In genomic region chr2:53632714-53633113, GRCh38 we compare ENCODE assay signal across 14 cellular contexts.
DNase-seq lines count a peak whose midpoint lies in the region; ATAC-seq and TF ChIP-seq lines count a peak whose summit lies in the region.
"Had no signal": no experiment of that assay in that cellular context is flagged by ENCODE, and none has a peak within 500 bp of the region (broad histone marks: within the 10 kb centered on the region; RNA-seq: fewer than 3 reads in every experiment).

No MANE protein-coding gene starts in this region.

- H4K91ac ChIP-seq in IMR-90 (ENCODE audit: insufficient read depth, low read depth, low read length): no peak overlapping the region

- TF ChIP-seq RAD21 in IMR-90 (IDR thresholded peaks at IDR 0.05; ENCODE audit: low read length): no peak

- no TSS peak for BruUV-seq in IMR-90 (replicated peaks; lab: Mats Ljungman, UMichigan)

- TF ChIP-seq CTCF in IMR-90 (conservative IDR thresholded peaks at IDR 0.05; ENCODE audit: low read depth, low read length) (no peak), astrocyte of the cerebellum (IDR thresholded peaks at IDR 0.05; ENCODE audit: low read depth, low read length, missing control alignments) (no peak), mucosa of descending colon (IDR thresholded peaks at IDR 0.05) (no peak)

- intact Hi-C loops in IMR-90 (cut with micrococcal nuclease) (no loop called here), mucosa of descending colon (cut with DNase I, micrococcal nuclease) (no loop called here)

- H3K4me2 ChIP-seq in IMR-90 (ENCODE audit: low read depth, low read length): no peak overlapping the region

- no peak overlapping the region for H2BK20ac ChIP-seq in IMR-90 (ENCODE audit: low read depth, low read length)

- CTCF ChIA-PET in CD8-positive, alpha-beta memory T cell (lab: Charles Lee): no interaction called here
- CTCF ChIA-PET in IMR-90 (lab: Yijun Ruan, JAX): no interaction called here

- no peak overlapping the region for H2BK5ac ChIP-seq in IMR-90 (ENCODE audit: low read depth, low read length, poor library complexity, severe bottlenecking)

- H3K36me3 ChIP-seq in CD8-positive, alpha-beta memory T cell (ENCODE audit: insufficient read depth, low read length): no peaks in the 10 kb centered on the region
- H3K36me3 ChIP-seq in IMR-90 (ENCODE audit: control insufficient read depth, insufficient read depth, low read length): no peaks in the 10 kb centered on the region
- H3K36me3 ChIP-seq in mucosa of descending colon (ENCODE audit: low read depth): no peaks in the 10 kb centered on the region
- H3K36me3 ChIP-seq: adrenal gland, WERI-Rb-1 had no signal

- POLR2A ChIA-PET in CD8-positive, alpha-beta memory T cell (lab: Charles Lee): no interaction called here
- POLR2A ChIA-PET in IMR-90 (lab: Charles Lee; ENCODE audit: unreplicated experiment): no interaction called here

- no peak overlapping the region for H4K5ac ChIP-seq in IMR-90 (ENCODE audit: low read depth, low read length)

- H3K56ac ChIP-seq in IMR-90 (ENCODE audit: extremely low read depth, insufficient read depth, low read length): no peak overlapping the region

- no peaks in the 10 kb centered on the region for H3K9me3 Mint-ChIP-seq in CD8-positive, alpha-beta memory T cell
- H3K9me3 Mint-ChIP-seq: stimulated activated naive CD8-positive, alpha-beta T cell treated with anti-CD3 and anti-CD28 coated beads, Interleukin-15, Interleukin-2, amounts not matched to agents 100 ng/mL and 50 ng/mL, for 24 hours had no signal

- peaks cover 0 to 21% (median 14%) of the 10 kb centered on the region in 3 donors for H3K4me1 Mint-ChIP-seq in CD8-positive, alpha-beta memory T cell

- H2AK5ac ChIP-seq in IMR-90 (ENCODE audit: low read depth, low read length): no peak overlapping the region

- no peak for TF ChIP-seq POLR2A in IMR-90 (IDR thresholded peaks at IDR 0.05; ENCODE audit: low read depth, low read length)

- dilution Hi-C loops in IMR-90 (cut with HindIII; ENCODE audit: low sequenced_read_pairs, unreplicated experiment): no loop called here

- no peak overlapping the region for H3K18ac ChIP-seq in IMR-90 (ENCODE audit: low read depth, low read length)

- peak overlapping the region in 5 of 8 donors; percentile 1 to 80 (median 6) for H3K27ac Mint-ChIP-seq in CD8-positive, alpha-beta memory T cell
- H3K27ac Mint-ChIP-seq: stimulated activated naive CD8-positive, alpha-beta T cell treated with anti-CD3 and anti-CD28 coated beads, Interleukin-15, Interleukin-2, amounts not matched to agents 100 ng/mL and 50 ng/mL, for 24 hours had no signal

- H4K20me1 ChIP-seq in IMR-90 (ENCODE audit: insufficient read depth, low read length): no peaks in the 10 kb centered on the region

- no peak overlapping the region for H3K27ac ChIP-seq in CD8-positive, alpha-beta memory T cell (ENCODE audit: low read depth, low read length)
- H3K27ac ChIP-seq in IMR-90 (ENCODE audit: insufficient read depth, low read length): no peak overlapping the region
- H3K27ac ChIP-seq: adrenal gland, HL-60, WERI-Rb-1 had no signal

- H3K27me3 Mint-ChIP-seq in CD8-positive, alpha-beta memory T cell: peaks cover 0 to 6% of the 10 kb centered on the region in 2 donors
- H3K27me3 Mint-ChIP-seq: stimulated activated naive CD8-positive, alpha-beta T cell treated with anti-CD3 and anti-CD28 coated beads, Interleukin-15, Interleukin-2, amounts not matched to agents 100 ng/mL and 50 ng/mL, for 24 hours had no signal

- H2AK9ac ChIP-seq in IMR-90 (replicated peaks; ENCODE audit: low read depth, low read length, poor library complexity): no peak overlapping the region

- no peaks in the 10 kb centered on the region for H3K27me3 ChIP-seq in CD8-positive, alpha-beta memory T cell (ENCODE audit: insufficient read depth, low read length, poor library complexity, severe bottlenecking)
- no peaks in the 10 kb centered on the region for H3K27me3 ChIP-seq in IMR-90 (ENCODE audit: control insufficient read depth, insufficient read depth, low read length)
- H3K27me3 ChIP-seq: adrenal gland had no signal

- H2BK15ac ChIP-seq in IMR-90 (ENCODE audit: low read depth, low read length): no peak overlapping the region

- WGBS in IMR-90 (ENCODE audit: extremely low coverage in 2 of 2, insufficient read length in 1 of 2), 2 experiments: 60% methylated on average over 1 of the region's 1 CpG; no CpG with 5 or more reads in 1 of the 2 experiments

- H3K4me3 Mint-ChIP-seq in CD8-positive, alpha-beta memory T cell: peak overlapping the region in 3 of 7 donors; percentile 17 to 61 (median 18)
- H3K4me3 Mint-ChIP-seq: stimulated activated naive CD8-positive, alpha-beta T cell treated with anti-CD3 and anti-CD28 coated beads, Interleukin-15, Interleukin-2, amounts not matched to agents 100 ng/mL and 50 ng/mL, for 24 hours had no signal

- no peak overlapping the region for H3K9ac ChIP-seq in IMR-90 (ENCODE audit: low read depth, low read length)

- H3K4me3 ChIP-seq in CD8-positive, alpha-beta memory T cell (ENCODE audit: low read length): no peak overlapping the region
- no peak overlapping the region for H3K4me3 ChIP-seq in IMR-90 (ENCODE audit: insufficient read depth, low read depth, low read length)
- H3K4me3 ChIP-seq in astrocyte of the cerebellum (ENCODE audit: low read depth, low read length): no peak overlapping the region
- no peak overlapping the region for H3K4me3 ChIP-seq in mucosa of descending colon
- H3K4me3 ChIP-seq: adrenal gland, lung had no signal

- ATAC-seq in IMR-90 (ENCODE audit: low read depth) (no peak), GM19023 (IDR thresholded peaks at IDR 0.05; ENCODE audit: unreplicated experiment) (no peak), mucosa of descending colon (no peak), HG02885 (IDR thresholded peaks at IDR 0.05; ENCODE audit: poor library complexity, unreplicated experiment) (no peak)

- H2AFZ ChIP-seq in IMR-90 (replicated peaks; ENCODE audit: low read length, poor library complexity): no peak overlapping the region

- H4K8ac ChIP-seq in IMR-90 (ENCODE audit: low read depth in 2 of 2, low read length in 2 of 2): no peak overlapping the region

- no peak overlapping the region for H3K14ac ChIP-seq in IMR-90 (replicated peaks; ENCODE audit: low read depth, low read length)

- H3K9me3 ChIP-seq in CD8-positive, alpha-beta memory T cell (ENCODE audit: low read length): no peaks in the 10 kb centered on the region
- H3K9me3 ChIP-seq in IMR-90 (ENCODE audit: control insufficient read depth, insufficient read depth, low read length): no peaks in the 10 kb centered on the region
- H3K9me3 ChIP-seq in mucosa of descending colon: no peaks in the 10 kb centered on the region
- H3K9me3 ChIP-seq: adrenal gland had no signal

- no peak overlapping the region for H3K23ac ChIP-seq in IMR-90 (ENCODE audit: low read depth, low read length)

- H3K79me1 ChIP-seq in IMR-90 (ENCODE audit: low read depth in 1 of 2, low read length in 2 of 2): no peaks in the 10 kb centered on the region

- DNase-seq in CD8-positive, alpha-beta memory T cell: no peak
- peak; percentile 2 for DNase-seq in IMR-90
- peak; percentile 97 for DNase-seq in astrocyte of the cerebellum (ENCODE audit: low read depth)
- DNase-seq in kidney tubule cell (ENCODE audit: low spot score): peak; percentile 72
- no peak for DNase-seq in NCI-H1436 treated with DMSO at 0.1 percent for 48 hours (lab: John Stamatoyannopoulos, UW)
- DNase-seq in mucosa of descending colon: no peak
- DNase-seq: adrenal gland, Right ventricle myocardium superior, WERI-Rb-1 had no signal

- no peaks in the 10 kb centered on the region; the same call in 1 of the 2 replicates for H3K9me1 ChIP-seq in IMR-90 (ENCODE audit: insufficient read depth, low read length)

- no peaks in the 10 kb centered on the region for H3K4me1 ChIP-seq in CD8-positive, alpha-beta memory T cell (ENCODE audit: insufficient read depth, low read length)
- H3K4me1 ChIP-seq in IMR-90 (ENCODE audit: control insufficient read depth, insufficient read depth, low read length) (no peaks in the 10 kb centered on the region), mucosa of descending colon (ENCODE audit: low read depth) (no peaks in the 10 kb centered on the region)
- H3K4me1 ChIP-seq: adrenal gland had no signal

- H2BK120ac ChIP-seq in IMR-90 (ENCODE audit: low read depth, low read length): no peak overlapping the region

- in situ Hi-C loops in IMR-90 (cut with MboI; ENCODE audit: low sequenced_read_pairs) (no loop called here), astrocyte of the cerebellum (cut with HindIII; ENCODE audit: low sequenced_read_pairs) (no loop called here)

- no peaks in the 10 kb centered on the region for H3K36me3 Mint-ChIP-seq in CD8-positive, alpha-beta memory T cell

- H3K4ac ChIP-seq in IMR-90 (ENCODE audit: low read depth, low read length): no peak overlapping the region

TF ChIP-seq in IMR-90, 13 proteins besides CTCF, POLR2A, EP300 and RAD21:
- TF ChIP-seq, protein P1, sequence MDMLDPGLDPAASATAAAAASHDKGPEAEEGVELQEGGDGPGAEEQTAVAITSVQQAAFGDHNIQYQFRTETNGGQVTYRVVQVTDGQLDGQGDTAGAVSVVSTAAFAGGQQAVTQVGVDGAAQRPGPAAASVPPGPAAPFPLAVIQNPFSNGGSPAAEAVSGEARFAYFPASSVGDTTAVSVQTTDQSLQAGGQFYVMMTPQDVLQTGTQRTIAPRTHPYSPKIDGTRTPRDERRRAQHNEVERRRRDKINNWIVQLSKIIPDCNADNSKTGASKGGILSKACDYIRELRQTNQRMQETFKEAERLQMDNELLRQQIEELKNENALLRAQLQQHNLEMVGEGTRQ (IDR thresholded peaks at IDR 0.05; ENCODE audit: low read depth, low read length): no peak
- TF ChIP-seq MAFK (IDR thresholded peaks at IDR 0.05; ENCODE audit: low read depth, low read length): no peak
- no peak for TF ChIP-seq RFX5 (IDR thresholded peaks at IDR 0.05; ENCODE audit: low read depth, low read length)
- no peak for TF ChIP-seq FOS (IDR thresholded peaks at IDR 0.05; ENCODE audit: low read depth, low read length)
- TF ChIP-seq CEBPB (IDR thresholded peaks at IDR 0.05; ENCODE audit: low read depth, low read length): peak; percentile 2; the same call in 1 of the 2 replicates
- no peak for TF ChIP-seq BHLHE40 (IDR thresholded peaks at IDR 0.05; ENCODE audit: low read depth, low read length)

Comparison
In these comparisons a context has a peak if more than half of its experiments do, and no peak if none do; other contexts are left out.
1. DNase-seq: peak in IMR-90 (single experiment), astrocyte of the cerebellum (single experiment) and kidney tubule cell (single experiment); none in CD8-positive, alpha-beta memory T cell (0 of 5), NCI-H1436 treated with DMSO at 0.1 percent for 48 hours (single experiment) and mucosa of descending colon (0 of 3).